13 cellular contexts compared by ENCODE assay signal in genomic region chr3:70071138-70071537, GRCh38.
"Had no signal": no experiment of that assay in that cellular context is flagged by ENCODE, and none has a peak within 500 bp of the region (broad histone marks: within the 10 kb centered on the region; RNA-seq: fewer than 3 reads in every experiment).

No MANE protein-coding gene starts in this region.

- H3K4me3 Mint-ChIP-seq: stimulated activated naive B cell treated with anti-CD40 and anti-IgM and Interleukin-4, amounts not matched to agents 10 μg/mL and 1 μg/mL and 100 μg/mL, for 72 hours had no signal

- ATAC-seq: esophagus mucosa; left colon; lower lobe of right lung; SK-N-SH treated with all-trans-retinoic acid at 6 μM for 48 hours; stimulated activated naive B cell treated with anti-CD40 and anti-IgM and Interleukin-4, amounts not matched to agents 10 μg/mL and 1 μg/mL and 100 μg/mL, for 72 hours; upper lobe of right lung had no signal

- H3K36me3 ChIP-seq: lower lobe of right lung, upper lobe of right lung had no signal

- H3K9me3 ChIP-seq: lower lobe of right lung, upper lobe of right lung had no signal

- H3K9me3 Mint-ChIP-seq: activated T-helper 2 cell treated with anti-CD3 and anti-CD28 coated beads, Interferon-gamma antibody, Interleukin-2, Interleukin-4, amounts not matched to agents 10 μg/mL and 5 μg/mL and 100 μg/mL, durations not matched to agents 14 hours and 24 hours and 36 hours had no signal

- H3K4me3 ChIP-seq: lower lobe of right lung, upper lobe of right lung had no signal

- DNase-seq: activated CD4-positive, alpha-beta T cell treated with anti-CD3 and anti-CD28 coated beads for 1 hour; activated CD4-positive, alpha-beta T cell treated with anti-CD3 and anti-CD28 coated beads, Interleukin-2, amount 50 U/mL, for 4 hours; activated naive CD4-positive, alpha-beta T cell treated with anti-CD3 and anti-CD28 coated beads, Interleukin-2, amount 50 U/mL, for 16 hours; left colon; lower lobe of right lung; stimulated activated CD4-positive, alpha-beta T cell treated with anti-CD3 and anti-CD28 coated beads, Interleukin-15, amount 100 ng/mL, for 24 hours; stimulated activated CD4-positive, alpha-beta T cell treated with anti-CD3 and anti-CD28 coated beads, Interleukin-4, amount 100 ng/mL, for 1 hour; stimulated activated naive B cell treated with anti-CD40 and anti-IgM and Interleukin-4, amounts not matched to agents 10 μg/mL and 1 μg/mL and 100 μg/mL, for 72 hours; T-helper 1 cell; upper lobe of right lung had no signal

- H3K4me1 ChIP-seq: lower lobe of right lung, upper lobe of right lung had no signal

- H3K36me3 Mint-ChIP-seq: stimulated activated naive B cell treated with anti-CD40 and anti-IgM and Interleukin-4, amounts not matched to agents 10 μg/mL and 1 μg/mL and 100 μg/mL, for 72 hours had no signal

- H3K27ac Mint-ChIP-seq: activated T-helper 2 cell treated with anti-CD3 and anti-CD28 coated beads, Interferon-gamma antibody, Interleukin-2, Interleukin-4, amounts not matched to agents 10 μg/mL and 5 μg/mL and 100 μg/mL, durations not matched to agents 14 hours and 24 hours and 36 hours; stimulated activated naive B cell treated with anti-CD40 and anti-IgM and Interleukin-4, amounts not matched to agents 10 μg/mL and 1 μg/mL and 100 μg/mL, for 72 hours had no signal

- H3K27ac ChIP-seq: lower lobe of right lung, upper lobe of right lung had no signal
